In the genomic region with DNA sequence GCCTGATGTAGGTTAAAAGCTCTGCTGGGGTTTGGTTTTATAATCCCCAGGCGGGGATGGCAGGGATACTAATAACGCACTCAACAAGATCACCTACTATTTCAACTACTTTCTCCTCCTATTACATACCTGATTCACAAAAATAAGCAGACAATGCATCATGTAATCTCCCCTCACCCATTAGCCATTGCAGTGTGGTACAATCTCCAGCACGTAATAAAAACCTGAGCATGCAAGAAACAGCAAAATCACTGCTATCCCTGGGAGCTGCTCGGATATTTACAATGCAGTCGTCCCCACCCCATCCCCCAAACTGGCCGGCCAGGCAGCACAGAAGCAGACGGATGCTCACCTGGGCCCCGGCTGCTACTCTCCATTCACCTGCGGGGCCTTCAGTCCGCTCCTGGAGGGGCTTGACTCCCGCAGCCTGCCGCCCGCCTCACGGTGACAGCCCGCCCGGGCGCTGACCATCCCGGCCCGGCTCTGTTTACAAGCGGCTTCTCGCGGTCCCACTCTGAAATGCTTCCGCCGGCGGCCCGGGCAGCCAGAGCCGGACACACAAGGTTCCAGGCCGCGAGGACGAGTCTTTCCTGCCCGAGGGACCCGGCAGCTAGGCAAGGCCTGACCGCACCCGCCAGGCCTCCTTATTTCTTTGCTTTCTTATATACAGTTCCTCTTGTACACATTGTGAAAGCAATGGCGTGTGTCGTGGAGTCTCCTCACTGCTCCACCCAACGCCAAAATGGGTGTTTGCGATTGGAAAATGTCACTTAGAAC, we compare ENCODE assay signal across 1 cellular context.
A peak's percentile ranks its signal among the peaks of the same experiment; 100 is the strongest.
TF ChIP-seq lines count a peak whose summit lies in the region.

A gene with protein sequence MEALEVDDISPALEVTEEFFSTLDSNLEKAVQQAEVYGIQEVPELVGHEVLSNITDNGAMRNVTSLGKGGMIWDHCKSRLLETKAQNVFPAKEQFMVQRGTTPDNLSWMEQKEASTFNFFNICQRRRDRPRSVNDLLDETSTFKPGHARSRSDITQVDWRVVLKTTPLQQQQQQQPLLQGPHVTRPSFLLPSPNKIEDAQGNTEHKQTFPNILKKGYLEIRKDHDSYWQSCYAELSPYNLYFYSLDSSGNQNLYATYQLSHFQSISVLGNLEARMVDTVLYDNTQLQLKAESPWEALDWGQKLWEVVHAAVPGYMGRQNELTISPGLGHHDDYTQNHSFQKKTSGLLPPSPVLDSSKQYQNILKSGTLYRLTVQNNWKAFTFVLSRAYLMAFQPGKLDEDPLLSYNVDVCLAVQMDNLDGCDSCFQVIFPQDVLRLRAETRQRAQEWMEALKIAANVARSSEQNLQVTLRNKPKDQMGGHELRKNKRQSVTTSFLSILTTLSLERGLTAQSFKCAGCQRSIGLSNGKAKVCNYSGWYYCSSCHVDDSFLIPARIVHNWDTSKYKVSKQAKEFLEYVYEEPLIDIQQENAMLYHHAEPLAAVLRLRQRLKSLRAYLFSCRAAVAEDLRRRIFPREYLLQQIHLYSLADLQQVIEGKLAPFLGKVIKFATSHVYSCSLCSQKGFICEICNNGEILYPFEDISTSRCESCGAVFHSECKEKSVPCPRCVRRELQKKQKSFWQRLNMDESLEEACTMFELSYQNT (minus strand): TSS at position 491 of the 777 bp plus-strand sequence. CDS start 23,888 bp downstream, outside the sequence.

TF ChIP-seq in HepG2, 621 proteins besides CTCF, POLR2A, EP300 and RAD21 (continued from another document and continues in another):
- TF ChIP-seq, protein P1, sequence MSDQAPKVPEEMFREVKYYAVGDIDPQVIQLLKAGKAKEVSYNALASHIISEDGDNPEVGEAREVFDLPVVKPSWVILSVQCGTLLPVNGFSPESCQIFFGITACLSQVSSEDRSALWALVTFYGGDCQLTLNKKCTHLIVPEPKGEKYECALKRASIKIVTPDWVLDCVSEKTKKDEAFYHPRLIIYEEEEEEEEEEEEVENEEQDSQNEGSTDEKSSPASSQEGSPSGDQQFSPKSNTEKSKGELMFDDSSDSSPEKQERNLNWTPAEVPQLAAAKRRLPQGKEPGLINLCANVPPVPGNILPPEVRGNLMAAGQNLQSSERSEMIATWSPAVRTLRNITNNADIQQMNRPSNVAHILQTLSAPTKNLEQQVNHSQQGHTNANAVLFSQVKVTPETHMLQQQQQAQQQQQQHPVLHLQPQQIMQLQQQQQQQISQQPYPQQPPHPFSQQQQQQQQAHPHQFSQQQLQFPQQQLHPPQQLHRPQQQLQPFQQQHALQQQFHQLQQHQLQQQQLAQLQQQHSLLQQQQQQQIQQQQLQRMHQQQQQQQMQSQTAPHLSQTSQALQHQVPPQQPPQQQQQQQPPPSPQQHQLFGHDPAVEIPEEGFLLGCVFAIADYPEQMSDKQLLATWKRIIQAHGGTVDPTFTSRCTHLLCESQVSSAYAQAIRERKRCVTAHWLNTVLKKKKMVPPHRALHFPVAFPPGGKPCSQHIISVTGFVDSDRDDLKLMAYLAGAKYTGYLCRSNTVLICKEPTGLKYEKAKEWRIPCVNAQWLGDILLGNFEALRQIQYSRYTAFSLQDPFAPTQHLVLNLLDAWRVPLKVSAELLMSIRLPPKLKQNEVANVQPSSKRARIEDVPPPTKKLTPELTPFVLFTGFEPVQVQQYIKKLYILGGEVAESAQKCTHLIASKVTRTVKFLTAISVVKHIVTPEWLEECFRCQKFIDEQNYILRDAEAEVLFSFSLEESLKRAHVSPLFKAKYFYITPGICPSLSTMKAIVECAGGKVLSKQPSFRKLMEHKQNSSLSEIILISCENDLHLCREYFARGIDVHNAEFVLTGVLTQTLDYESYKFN (CRISPR knock-in tag; conservative IDR thresholded peaks at IDR 0.05): peak; percentile 86
- TF ChIP-seq NFYB (CRISPR knock-in tag; IDR thresholded peaks at IDR 0.05): peak; percentile 48; the same call in 1 of the 2 replicates
- TF ChIP-seq, protein P2, sequence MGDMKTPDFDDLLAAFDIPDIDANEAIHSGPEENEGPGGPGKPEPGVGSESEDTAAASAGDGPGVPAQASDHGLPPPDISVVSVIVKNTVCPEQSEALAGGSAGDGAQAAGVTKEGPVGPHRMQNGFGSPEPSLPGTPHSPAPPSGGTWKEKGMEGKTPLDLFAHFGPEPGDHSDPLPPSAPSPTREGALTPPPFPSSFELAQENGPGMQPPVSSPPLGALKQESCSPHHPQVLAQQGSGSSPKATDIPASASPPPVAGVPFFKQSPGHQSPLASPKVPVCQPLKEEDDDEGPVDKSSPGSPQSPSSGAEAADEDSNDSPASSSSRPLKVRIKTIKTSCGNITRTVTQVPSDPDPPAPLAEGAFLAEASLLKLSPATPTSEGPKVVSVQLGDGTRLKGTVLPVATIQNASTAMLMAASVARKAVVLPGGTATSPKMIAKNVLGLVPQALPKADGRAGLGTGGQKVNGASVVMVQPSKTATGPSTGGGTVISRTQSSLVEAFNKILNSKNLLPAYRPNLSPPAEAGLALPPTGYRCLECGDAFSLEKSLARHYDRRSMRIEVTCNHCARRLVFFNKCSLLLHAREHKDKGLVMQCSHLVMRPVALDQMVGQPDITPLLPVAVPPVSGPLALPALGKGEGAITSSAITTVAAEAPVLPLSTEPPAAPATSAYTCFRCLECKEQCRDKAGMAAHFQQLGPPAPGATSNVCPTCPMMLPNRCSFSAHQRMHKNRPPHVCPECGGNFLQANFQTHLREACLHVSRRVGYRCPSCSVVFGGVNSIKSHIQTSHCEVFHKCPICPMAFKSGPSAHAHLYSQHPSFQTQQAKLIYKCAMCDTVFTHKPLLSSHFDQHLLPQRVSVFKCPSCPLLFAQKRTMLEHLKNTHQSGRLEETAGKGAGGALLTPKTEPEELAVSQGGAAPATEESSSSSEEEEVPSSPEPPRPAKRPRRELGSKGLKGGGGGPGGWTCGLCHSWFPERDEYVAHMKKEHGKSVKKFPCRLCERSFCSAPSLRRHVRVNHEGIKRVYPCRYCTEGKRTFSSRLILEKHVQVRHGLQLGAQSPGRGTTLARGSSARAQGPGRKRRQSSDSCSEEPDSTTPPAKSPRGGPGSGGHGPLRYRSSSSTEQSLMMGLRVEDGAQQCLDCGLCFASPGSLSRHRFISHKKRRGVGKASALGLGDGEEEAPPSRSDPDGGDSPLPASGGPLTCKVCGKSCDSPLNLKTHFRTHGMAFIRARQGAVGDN (CRISPR knock-in tag; IDR thresholded peaks at IDR 0.05): peak; percentile 99
- no peak; the same call in 1 of the 2 replicates for TF ChIP-seq JDP2 (CRISPR knock-in tag; IDR thresholded peaks at IDR 0.05; ENCODE audit: borderline replicate concordance)
- TF ChIP-seq, protein P3, sequence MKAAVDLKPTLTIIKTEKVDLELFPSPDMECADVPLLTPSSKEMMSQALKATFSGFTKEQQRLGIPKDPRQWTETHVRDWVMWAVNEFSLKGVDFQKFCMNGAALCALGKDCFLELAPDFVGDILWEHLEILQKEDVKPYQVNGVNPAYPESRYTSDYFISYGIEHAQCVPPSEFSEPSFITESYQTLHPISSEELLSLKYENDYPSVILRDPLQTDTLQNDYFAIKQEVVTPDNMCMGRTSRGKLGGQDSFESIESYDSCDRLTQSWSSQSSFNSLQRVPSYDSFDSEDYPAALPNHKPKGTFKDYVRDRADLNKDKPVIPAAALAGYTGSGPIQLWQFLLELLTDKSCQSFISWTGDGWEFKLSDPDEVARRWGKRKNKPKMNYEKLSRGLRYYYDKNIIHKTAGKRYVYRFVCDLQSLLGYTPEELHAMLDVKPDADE (CRISPR knock-in tag; IDR thresholded peaks at IDR 0.05): 0 out of 2 replicates have a peak, but pooled peaks have one; percentile 80
- peak; percentile 92; the same call in 1 of the 2 replicates for TF ChIP-seq ZNF589 (CRISPR knock-in tag; conservative IDR thresholded peaks at IDR 0.05)
- TF ChIP-seq, protein P4, sequence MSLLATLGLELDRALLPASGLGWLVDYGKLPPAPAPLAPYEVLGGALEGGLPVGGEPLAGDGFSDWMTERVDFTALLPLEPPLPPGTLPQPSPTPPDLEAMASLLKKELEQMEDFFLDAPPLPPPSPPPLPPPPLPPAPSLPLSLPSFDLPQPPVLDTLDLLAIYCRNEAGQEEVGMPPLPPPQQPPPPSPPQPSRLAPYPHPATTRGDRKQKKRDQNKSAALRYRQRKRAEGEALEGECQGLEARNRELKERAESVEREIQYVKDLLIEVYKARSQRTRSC (CRISPR knock-in tag; IDR thresholded peaks at IDR 0.05; ENCODE audit: low read depth): peak; percentile 96
- TF ChIP-seq U2AF2 (IDR thresholded peaks at IDR 0.05; ENCODE audit: low read depth, low read length): 0 out of 2 replicates have a peak, but pooled peaks have one; percentile 81
- TF ChIP-seq KAT8 (CRISPR knock-in tag; IDR thresholded peaks at IDR 0.05): peak; percentile 99
- peak; percentile 89; the same call in 1 of the 2 replicates for TF ChIP-seq SNAPC2 (CRISPR knock-in tag; IDR thresholded peaks at IDR 0.05)
- peak; percentile 61 for TF ChIP-seq FOSL1 (CRISPR knock-in tag; IDR thresholded peaks at IDR 0.05; ENCODE audit: borderline replicate concordance)
- TF ChIP-seq CCAR2 (optimal IDR thresholded peaks at IDR 0.05; ENCODE audit: low read depth, low read length): peak; percentile 94
- TF ChIP-seq, protein P5, sequence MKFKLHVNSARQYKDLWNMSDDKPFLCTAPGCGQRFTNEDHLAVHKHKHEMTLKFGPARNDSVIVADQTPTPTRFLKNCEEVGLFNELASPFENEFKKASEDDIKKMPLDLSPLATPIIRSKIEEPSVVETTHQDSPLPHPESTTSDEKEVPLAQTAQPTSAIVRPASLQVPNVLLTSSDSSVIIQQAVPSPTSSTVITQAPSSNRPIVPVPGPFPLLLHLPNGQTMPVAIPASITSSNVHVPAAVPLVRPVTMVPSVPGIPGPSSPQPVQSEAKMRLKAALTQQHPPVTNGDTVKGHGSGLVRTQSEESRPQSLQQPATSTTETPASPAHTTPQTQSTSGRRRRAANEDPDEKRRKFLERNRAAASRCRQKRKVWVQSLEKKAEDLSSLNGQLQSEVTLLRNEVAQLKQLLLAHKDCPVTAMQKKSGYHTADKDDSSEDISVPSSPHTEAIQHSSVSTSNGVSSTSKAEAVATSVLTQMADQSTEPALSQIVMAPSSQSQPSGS (CRISPR knock-in tag; IDR thresholded peaks at IDR 0.05): peak; percentile 95
- peak; percentile 96 for TF ChIP-seq ZNF234 (CRISPR knock-in tag; conservative IDR thresholded peaks at IDR 0.05)
- TF ChIP-seq HES4 (CRISPR knock-in tag; IDR thresholded peaks at IDR 0.05; ENCODE audit: borderline replicate concordance): no peak
- TF ChIP-seq IRX3 (CRISPR knock-in tag; IDR thresholded peaks at IDR 0.05; ENCODE audit: borderline replicate concordance, low read depth): peak; percentile 95; the same call in 1 of the 2 replicates
- peak; percentile 78 for TF ChIP-seq NCOA2 (CRISPR knock-in tag; IDR thresholded peaks at IDR 0.05)
- 0 out of 2 replicates have a peak, but pooled peaks have one; percentile 51 for TF ChIP-seq ATF1 (CRISPR knock-in tag; IDR thresholded peaks at IDR 0.05)
- TF ChIP-seq MAFF (IDR thresholded peaks at IDR 0.05; ENCODE audit: low read depth, low read length): no peak
- peak; percentile 87 for TF ChIP-seq PTBP1 (IDR thresholded peaks at IDR 0.05; ENCODE audit: low read depth, low read length, poor library complexity, severe bottlenecking)
- TF ChIP-seq ZNF850 (CRISPR knock-in tag; conservative IDR thresholded peaks at IDR 0.05): 0 out of 2 replicates have a peak, but pooled peaks have one; percentile 73
- TF ChIP-seq SNRNP70 (IDR thresholded peaks at IDR 0.05; ENCODE audit: low read depth, low read length): no peak
- peak; percentile 69; the same call in 1 of the 2 replicates for TF ChIP-seq AKAP8 (CRISPR knock-in tag; IDR thresholded peaks at IDR 0.05)
- 0 out of 2 replicates have a peak, but pooled peaks have one; percentile 81 for TF ChIP-seq ZNF570 (CRISPR knock-in tag; IDR thresholded peaks at IDR 0.05; ENCODE audit: borderline replicate concordance)
- TF ChIP-seq, protein P6, sequence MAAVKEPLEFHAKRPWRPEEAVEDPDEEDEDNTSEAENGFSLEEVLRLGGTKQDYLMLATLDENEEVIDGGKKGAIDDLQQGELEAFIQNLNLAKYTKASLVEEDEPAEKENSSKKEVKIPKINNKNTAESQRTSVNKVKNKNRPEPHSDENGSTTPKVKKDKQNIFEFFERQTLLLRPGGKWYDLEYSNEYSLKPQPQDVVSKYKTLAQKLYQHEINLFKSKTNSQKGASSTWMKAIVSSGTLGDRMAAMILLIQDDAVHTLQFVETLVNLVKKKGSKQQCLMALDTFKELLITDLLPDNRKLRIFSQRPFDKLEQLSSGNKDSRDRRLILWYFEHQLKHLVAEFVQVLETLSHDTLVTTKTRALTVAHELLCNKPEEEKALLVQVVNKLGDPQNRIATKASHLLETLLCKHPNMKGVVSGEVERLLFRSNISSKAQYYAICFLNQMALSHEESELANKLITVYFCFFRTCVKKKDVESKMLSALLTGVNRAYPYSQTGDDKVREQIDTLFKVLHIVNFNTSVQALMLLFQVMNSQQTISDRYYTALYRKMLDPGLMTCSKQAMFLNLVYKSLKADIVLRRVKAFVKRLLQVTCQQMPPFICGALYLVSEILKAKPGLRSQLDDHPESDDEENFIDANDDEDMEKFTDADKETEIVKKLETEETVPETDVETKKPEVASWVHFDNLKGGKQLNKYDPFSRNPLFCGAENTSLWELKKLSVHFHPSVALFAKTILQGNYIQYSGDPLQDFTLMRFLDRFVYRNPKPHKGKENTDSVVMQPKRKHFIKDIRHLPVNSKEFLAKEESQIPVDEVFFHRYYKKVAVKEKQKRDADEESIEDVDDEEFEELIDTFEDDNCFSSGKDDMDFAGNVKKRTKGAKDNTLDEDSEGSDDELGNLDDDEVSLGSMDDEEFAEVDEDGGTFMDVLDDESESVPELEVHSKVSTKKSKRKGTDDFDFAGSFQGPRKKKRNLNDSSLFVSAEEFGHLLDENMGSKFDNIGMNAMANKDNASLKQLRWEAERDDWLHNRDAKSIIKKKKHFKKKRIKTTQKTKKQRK (IDR thresholded peaks at IDR 0.05; ENCODE audit: low read length): no peak
- TF ChIP-seq ZC3H13 (CRISPR knock-in tag; IDR thresholded peaks at IDR 0.05): peak; percentile 87; the same call in 1 of the 2 replicates
- no peak for TF ChIP-seq ZNF672 (CRISPR knock-in tag; IDR thresholded peaks at IDR 0.05)
- TF ChIP-seq MAF1 (CRISPR knock-in tag; IDR thresholded peaks at IDR 0.05; ENCODE audit: borderline replicate concordance): peak; percentile 79; the same call in 1 of the 2 replicates
- peak; percentile 98 for TF ChIP-seq U2AF1 (optimal IDR thresholded peaks at IDR 0.05; ENCODE audit: low read depth, low read length)
- peak; percentile 96 for TF ChIP-seq TAF1 (CRISPR knock-in tag; IDR thresholded peaks at IDR 0.05)
- TF ChIP-seq, protein P7, sequence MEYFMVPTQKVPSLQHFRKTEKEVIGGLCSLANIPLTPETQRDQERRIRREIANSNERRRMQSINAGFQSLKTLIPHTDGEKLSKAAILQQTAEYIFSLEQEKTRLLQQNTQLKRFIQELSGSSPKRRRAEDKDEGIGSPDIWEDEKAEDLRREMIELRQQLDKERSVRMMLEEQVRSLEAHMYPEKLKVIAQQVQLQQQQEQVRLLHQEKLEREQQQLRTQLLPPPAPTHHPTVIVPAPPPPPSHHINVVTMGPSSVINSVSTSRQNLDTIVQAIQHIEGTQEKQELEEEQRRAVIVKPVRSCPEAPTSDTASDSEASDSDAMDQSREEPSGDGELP (IDR thresholded peaks at IDR 0.05; ENCODE audit: borderline replicate concordance, low read depth): peak; percentile 63; the same call in 1 of the 2 replicates
- no peak for TF ChIP-seq ZFAT (CRISPR knock-in tag; conservative IDR thresholded peaks at IDR 0.05)
- TF ChIP-seq SAP130 (CRISPR knock-in tag; IDR thresholded peaks at IDR 0.05; ENCODE audit: low read depth): peak; percentile 99
- TF ChIP-seq ETV5 (CRISPR knock-in tag; IDR thresholded peaks at IDR 0.05; ENCODE audit: borderline replicate concordance): peak; percentile 76
- peak; percentile 84; the same call in 1 of the 2 replicates for TF ChIP-seq KLF13 (CRISPR knock-in tag; IDR thresholded peaks at IDR 0.05)
- TF ChIP-seq CBX1 (IDR thresholded peaks at IDR 0.05; ENCODE audit: low read depth): peak; percentile 98
- no peak for TF ChIP-seq PRPF4 (IDR thresholded peaks at IDR 0.05; ENCODE audit: low read depth, low read length, poor library complexity, severe bottlenecking)
